ENCODE assay signal across 21 cellular contexts in the genomic region with DNA sequence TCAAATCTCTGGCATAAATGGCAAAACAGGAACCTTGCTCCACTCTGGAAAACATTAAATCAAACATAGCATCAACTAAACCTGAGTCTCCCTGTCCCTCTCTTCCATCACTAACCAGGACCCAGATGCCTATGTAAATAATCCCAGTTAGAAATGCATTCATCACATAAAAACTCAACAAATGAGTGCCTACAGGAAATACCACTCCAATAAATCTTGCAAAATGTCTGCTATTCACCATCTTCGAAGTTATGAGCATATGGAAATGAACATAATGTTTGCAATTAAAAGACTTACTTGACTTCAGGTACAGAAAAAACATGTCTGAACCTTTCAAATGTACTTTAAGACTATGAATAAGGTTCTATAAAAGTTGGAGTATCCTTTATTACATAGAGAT.
DNase-seq lines count a peak whose midpoint lies in the region; ATAC-seq, FAIRE-seq and TF ChIP-seq lines count a peak whose summit lies in the region.
"Had no signal": no experiment of that assay in that cellular context is flagged by ENCODE, and none has a peak within 500 bp of the region (broad histone marks: within the 10 kb centered on the region; RNA-seq: fewer than 3 reads in every experiment).

No MANE protein-coding gene starts in this region.

- H3K27me3 ChIP-seq in A673 (replicated peaks; ENCODE audit: insufficient read depth, low read depth, low read length, poor library complexity) (no peaks in the 10 kb centered on the region), astrocyte (ENCODE audit: insufficient read depth, low read length) (no peaks in the 10 kb centered on the region), lower lobe of right lung (ENCODE audit: low read depth) (no peaks in the 10 kb centered on the region)

- CTCF ChIA-PET in A673 (lab: Charles Lee): no interaction called here

- H3K36me3 ChIP-seq in A673 (ENCODE audit: insufficient read depth, low read length, poor library complexity, severe bottlenecking): no peaks in the 10 kb centered on the region
- no peaks in the 10 kb centered on the region for H3K36me3 ChIP-seq in astrocyte (ENCODE audit: insufficient read depth, low read length)
- no peaks in the 10 kb centered on the region for H3K36me3 ChIP-seq in lower lobe of right lung

- H4K20me1 ChIP-seq in astrocyte (ENCODE audit: insufficient read depth, low read length): no peaks in the 10 kb centered on the region

- H3K27me3 Mint-ChIP-seq in astrocyte (ENCODE audit: low read depth, unreplicated experiment): peaks cover 3% of the 10 kb centered on the region
- H3K27me3 Mint-ChIP-seq: CD4-positive, alpha-beta memory T cell had no signal

- H3K9ac ChIP-seq in astrocyte (ENCODE audit: low read length): no peak overlapping the region
- H3K9ac ChIP-seq: GM23248 had no signal

- no peak overlapping the region for H2AFZ ChIP-seq in astrocyte (ENCODE audit: low read depth, low read length)
- H2AFZ ChIP-seq: GM23248 had no signal

- H3K4me1 ChIP-seq in A673 (ENCODE audit: insufficient read depth, low read length, poor library complexity, severe bottlenecking): peaks cover 16% of the 10 kb centered on the region
- H3K4me1 ChIP-seq in astrocyte (ENCODE audit: insufficient read depth, low read length): no peaks in the 10 kb centered on the region
- H3K4me1 ChIP-seq in lower lobe of right lung: no peaks in the 10 kb centered on the region
- H3K4me1 ChIP-seq: A549 had no signal

- DNase-seq in A673 (ENCODE audit: low spot score): peak; percentile 58
- DNase-seq in EL: peak; percentile 1
- no peak for DNase-seq in astrocyte (ENCODE audit: low read depth)
- DNase-seq in DMS 273 (lab: John Stamatoyannopoulos, UW; ENCODE audit: unreplicated experiment): no peak
- DNase-seq in lower lobe of right lung: no peak
- DNase-seq: 8988T; C1 segment of cervical spinal cord; Calu3; CD4-positive, alpha-beta memory T cell; COR-L47; DMS153; DND-41; GF-D8; GM23248; H7; HCEC 1CT had no signal

- FAIRE-seq in astrocyte (lab: Jason Lieb, UNC): peak; percentile 26
- FAIRE-seq: A549, GM12891, GM18507, H1 had no signal

- peaks cover 3% of the 10 kb centered on the region for H3K9me3 Mint-ChIP-seq in astrocyte (ENCODE audit: unreplicated experiment)

- no peaks in the 10 kb centered on the region for H3K36me3 Mint-ChIP-seq in astrocyte (ENCODE audit: low read depth, unreplicated experiment)
- H3K36me3 Mint-ChIP-seq: CD4-positive, alpha-beta memory T cell had no signal

- no peak overlapping the region for H3K4me3 Mint-ChIP-seq in astrocyte (ENCODE audit: unreplicated experiment)
- H3K4me3 Mint-ChIP-seq: CD4-positive, alpha-beta memory T cell had no signal

- POLR2A ChIA-PET in A673 (lab: Charles Lee; ENCODE audit: low non-redundant PET): no interaction called here

- intact Hi-C loops in A673 (cut with micrococcal nuclease; ENCODE audit: unreplicated experiment) (no loop called here), lower lobe of right lung (cut with DNase I) (no loop called here)

- TF ChIP-seq CTCF in A673 (conservative IDR thresholded peaks at IDR 0.05; ENCODE audit: low read depth, low read length) (no peak), astrocyte (IDR thresholded peaks at IDR 0.05; ENCODE audit: insufficient read depth, low read depth, low read length) (no peak), lower lobe of right lung (IDR thresholded peaks at IDR 0.05) (no peak)

- H3K27ac Mint-ChIP-seq in astrocyte (ENCODE audit: unreplicated experiment): no peak overlapping the region
- H3K27ac Mint-ChIP-seq: CD4-positive, alpha-beta memory T cell had no signal

- BruUV-seq in A673 (replicated peaks; lab: Mats Ljungman, UMichigan): no TSS peak

- H3K79me2 ChIP-seq in astrocyte (ENCODE audit: insufficient read depth, low read length): no peaks in the 10 kb centered on the region

- H3K4me3 ChIP-seq in A673 (ENCODE audit: low read depth, low read length, poor library complexity, severe bottlenecking) (no peak overlapping the region), astrocyte (ENCODE audit: insufficient read depth, low read depth, low read length) (no peak overlapping the region), lower lobe of right lung (no peak overlapping the region)
- H3K4me3 ChIP-seq: A549, GM23248 had no signal

- H3K9me3 ChIP-seq in A673 (ENCODE audit: low read depth, low read length, poor library complexity, severe bottlenecking): no peaks in the 10 kb centered on the region
- no peaks in the 10 kb centered on the region for H3K9me3 ChIP-seq in astrocyte (ENCODE audit: insufficient read depth, low read depth, low read length)
- H3K9me3 ChIP-seq in lower lobe of right lung: no peaks in the 10 kb centered on the region

- no peak overlapping the region for H3K4me2 ChIP-seq in astrocyte (ENCODE audit: low read length)
- H3K4me2 ChIP-seq: A549 had no signal

- H3K4me1 Mint-ChIP-seq in astrocyte (ENCODE audit: low read depth, unreplicated experiment): no peaks in the 10 kb centered on the region
- H3K4me1 Mint-ChIP-seq: CD4-positive, alpha-beta memory T cell had no signal

- H3K27ac ChIP-seq in A673 (ENCODE audit: low read depth, low read length, poor library complexity, severe bottlenecking): no peak overlapping the region
- H3K27ac ChIP-seq in astrocyte (ENCODE audit: low read depth, low read length): no peak overlapping the region
- H3K27ac ChIP-seq in lower lobe of right lung: no peak overlapping the region
- H3K27ac ChIP-seq: A549, GM23248 had no signal

- ATAC-seq in lower lobe of right lung (no peak), GM21526 (IDR thresholded peaks at IDR 0.05; ENCODE audit: low FRiP score, unreplicated experiment) (no peak)
- ATAC-seq: A549 had no signal

Comparison
In these comparisons a context has a peak if more than half of its experiments do, and no peak if none do; other contexts are left out.
1. DNase-seq: peak in A673 (single experiment) and EL (single experiment); none in astrocyte (single experiment), DMS 273 (single experiment) and lower lobe of right lung (single experiment).